ENCODE assay signal across 10 cellular contexts in the genomic region with DNA sequence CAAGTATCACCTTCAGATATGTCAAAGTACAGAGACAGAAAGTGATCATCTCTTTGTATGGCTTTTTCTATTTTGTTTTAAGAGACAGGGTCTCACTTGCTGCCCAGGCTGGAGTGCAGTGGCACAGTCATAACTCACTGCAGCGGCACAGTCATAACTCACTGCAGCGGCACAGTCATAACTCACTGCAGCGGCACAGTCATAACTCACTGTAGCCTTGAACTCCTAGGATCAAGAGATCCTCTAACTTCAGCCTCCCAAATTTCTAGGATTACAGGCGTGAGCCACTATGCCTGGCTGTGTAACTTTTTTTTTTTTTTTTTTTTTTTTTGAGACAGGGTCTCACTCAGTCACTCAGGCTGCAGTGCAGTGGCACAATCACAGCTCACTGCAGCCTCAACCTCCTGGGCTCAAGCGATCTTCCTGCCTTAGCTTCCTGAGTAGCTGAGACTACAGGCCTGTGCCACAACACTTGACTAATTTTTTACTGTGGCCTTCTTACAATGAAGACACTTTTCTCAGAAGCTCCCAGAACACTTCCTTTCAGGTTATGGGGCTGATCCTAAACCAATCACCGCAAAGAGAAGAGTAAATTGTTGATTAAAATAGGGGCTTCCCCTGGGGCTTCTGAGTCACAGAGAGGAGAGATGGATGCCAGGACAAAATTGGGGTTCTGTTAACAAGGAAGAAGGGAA. TPM values are rescaled to one million over a fixed set of nuclear protein-coding genes. Genes with fewer than 3 reads are reported as not detected.
DNase-seq lines count a peak whose midpoint lies in the region; ATAC-seq and TF ChIP-seq lines count a peak whose summit lies in the region.
"Had no signal": no experiment of that assay in that cellular context is flagged by ENCODE, and none has a peak within 500 bp of the region (broad histone marks: within the 10 kb centered on the region; RNA-seq: fewer than 3 reads in every experiment).

No MANE protein-coding gene starts in this region.

- no peak overlapping the region for H3K27ac ChIP-seq in upper lobe of right lung
- H3K27ac ChIP-seq: KMS-11 had no signal

- no peaks in the 10 kb centered on the region for H3K27me3 Mint-ChIP-seq in IgD-negative memory B cell

- no peak for TF ChIP-seq CTCF in upper lobe of right lung (IDR thresholded peaks at IDR 0.05)

- H3K4me3 Mint-ChIP-seq in IgD-negative memory B cell: peak overlapping the region in 1 of 4 donors; percentile 12

- H3K9me3 ChIP-seq in upper lobe of right lung: no peaks in the 10 kb centered on the region

- no peak overlapping the region for H3K4me3 ChIP-seq in upper lobe of right lung

- ATAC-seq in GM19324 (IDR thresholded peaks at IDR 0.05; ENCODE audit: low FRiP score, unreplicated experiment): peak; percentile 35
- peak; percentile 60 for ATAC-seq in HG02623 (IDR thresholded peaks at IDR 0.05; ENCODE audit: unreplicated experiment)
- no peak for ATAC-seq in upper lobe of right lung
- ATAC-seq: Panc1 had no signal

- no peaks in the 10 kb centered on the region for H3K36me3 ChIP-seq in upper lobe of right lung

- intact Hi-C loops in upper lobe of right lung (cut with DNase I): no loop called here

- H3K9me3 Mint-ChIP-seq in IgD-negative memory B cell: no peaks in the 10 kb centered on the region

- H3K4me1 ChIP-seq in upper lobe of right lung: no peaks in the 10 kb centered on the region

- H3K4me1 Mint-ChIP-seq in IgD-negative memory B cell: peaks cover 11 to 16% (median 11%) of the 10 kb centered on the region in 3 donors

- H3K27ac Mint-ChIP-seq in IgD-negative memory B cell: peak overlapping the region in 2 of 3 donors; percentile 54 to 71

- DNase-seq in stimulated activated CD4-positive, alpha-beta T cell treated with anti-CD3 and anti-CD28 coated beads, Interleukin-4, amount 100 ng/mL, for 1 hour: peak; percentile 18
- DNase-seq in upper lobe of right lung: no peak
- no peak for DNase-seq in NCI-H524 treated with DMSO at 0.1 percent for 48 hours (lab: John Stamatoyannopoulos, UW)
- no peak for DNase-seq in AG20443 (ENCODE audit: low spot score)
- DNase-seq: midbrain had no signal

- peaks cover 2% of the 10 kb centered on the region for H3K36me3 Mint-ChIP-seq in IgD-negative memory B cell

- H3K27me3 ChIP-seq in upper lobe of right lung: no peaks in the 10 kb centered on the region

RNA-seq across cellular contexts. Expression of gene HIKESHI, which starts 9.0 kb away (rescaled TPM):
- polyA plus RNA-seq in IgD-negative memory B cell: 75.7 TPM
- 23.9 TPM for total RNA-seq in upper lobe of right lung

RNA-seq across cellular contexts. Expression of gene EED, which starts 48.5 kb away (rescaled TPM):
- polyA plus RNA-seq in IgD-negative memory B cell: 20.2 TPM
- total RNA-seq in upper lobe of right lung: 21.3 TPM
